ENCODE assay signal across 11 cellular contexts in the genomic region with DNA sequence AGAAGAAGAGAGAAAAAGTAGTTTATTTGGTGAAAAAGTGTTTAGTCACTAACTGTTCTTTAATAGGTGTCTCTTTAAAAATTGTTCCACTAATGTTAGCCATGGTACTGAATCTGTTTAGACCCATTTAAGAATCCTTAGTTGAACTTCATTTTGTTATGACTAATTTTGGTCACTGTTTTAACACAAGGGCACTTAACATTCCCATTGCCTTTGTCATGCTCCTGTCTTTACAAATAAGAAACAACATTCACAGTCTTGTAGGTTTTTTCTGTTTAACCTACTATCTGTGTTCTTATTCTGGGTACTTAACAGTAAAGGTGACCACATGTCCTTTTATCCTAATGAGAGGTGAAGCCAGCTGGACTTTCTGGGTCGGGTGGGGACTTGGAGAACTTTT.
DNase-seq lines count a peak whose midpoint lies in the region; FAIRE-seq and TF ChIP-seq lines count a peak whose summit lies in the region.
"Had no signal": no experiment of that assay in that cellular context is flagged by ENCODE, and none has a peak within 500 bp of the region (broad histone marks: within the 10 kb centered on the region; RNA-seq: fewer than 3 reads in every experiment).

No MANE protein-coding gene starts in this region.

- no peak overlapping the region for H3K4me3 ChIP-seq in osteoblast (ENCODE audit: insufficient read depth, low read length)

- peaks cover 20% of the 10 kb centered on the region for H3K4me1 ChIP-seq in osteoblast (ENCODE audit: insufficient read depth, low read length)

- no peaks in the 10 kb centered on the region for H3K79me2 ChIP-seq in osteoblast (ENCODE audit: insufficient read depth, low read length)

- peak overlapping the region; percentile 31 for H3K4me2 ChIP-seq in osteoblast (ENCODE audit: insufficient read depth, low read length)

- H4K20me1 ChIP-seq in osteoblast (ENCODE audit: insufficient read depth, low read length): no peaks in the 10 kb centered on the region

- no peak overlapping the region for H2AFZ ChIP-seq in osteoblast (ENCODE audit: low read length)

- TF ChIP-seq CTCF in C4-2B (conservative IDR thresholded peaks at IDR 0.05) (no peak), osteoblast (IDR thresholded peaks at IDR 0.05; ENCODE audit: extremely low read depth, low read depth, low read length) (no peak)

- H3K27me3 ChIP-seq in osteoblast (ENCODE audit: insufficient read depth, low read length): no peaks in the 10 kb centered on the region

- DNase-seq in RCC 7860 (ENCODE audit: low spot score): peak; percentile 57
- no peak for DNase-seq in epithelial cell of prostate (ENCODE audit: low read depth, low spot score)
- DNase-seq in osteoblast (ENCODE audit: insufficient read length, low spot score, missing footprints): peak; percentile 82
- no peak for DNase-seq in retina
- DNase-seq in NCI-H1092 treated with DMSO at 0.1 percent for 48 hours (lab: John Stamatoyannopoulos, UW): no peak
- no peak for DNase-seq in NCI-H1092 (lab: John Stamatoyannopoulos, UW)
- no peak for DNase-seq in SHP77 treated with DMSO at 0.1 percent for 48 hours (lab: John Stamatoyannopoulos, UW)
- DNase-seq: activated CD4-positive, alpha-beta memory T cell treated with anti-CD3 and anti-CD28 coated beads for 36 hours; effector CD8-positive, alpha-beta T cell; NCI-H1105 treated with DMSO at 0.1 percent for 48 hours had no signal

- peak; percentile 70 for FAIRE-seq in RCC 7860 (lab: Jason Lieb, UNC)

- H3K9me3 ChIP-seq in osteoblast (ENCODE audit: low read depth, low read length): no peaks in the 10 kb centered on the region

- peak overlapping the region; percentile 1; the same call in 1 of the 2 replicates for H3K27ac ChIP-seq in C4-2B
- peak overlapping the region; percentile 6 for H3K27ac ChIP-seq in epithelial cell of prostate
- peak overlapping the region; percentile 52 for H3K27ac ChIP-seq in osteoblast (ENCODE audit: low read depth, low read length)

- no peaks in the 10 kb centered on the region for H3K36me3 ChIP-seq in osteoblast (ENCODE audit: insufficient read depth, low read length)

Comparison
In these comparisons a context has a peak if more than half of its experiments do, and no peak if none do; other contexts are left out.
1. H3K27ac ChIP-seq: peak in every context shown above with its lines; median percentile 52 in osteoblast; 6 in epithelial cell of prostate; 1 in C4-2B.
2. DNase-seq: peak in RCC 7860 (single experiment) and osteoblast (single experiment); none in epithelial cell of prostate (single experiment), retina (single experiment), NCI-H1092 treated with DMSO at 0.1 percent for 48 hours (single experiment), NCI-H1092 (single experiment) and SHP77 treated with DMSO at 0.1 percent for 48 hours (single experiment).